ENCODE assay signal across 7 cellular contexts in genomic region chr6:115838763-115839401, GRCh38.
DNase-seq lines count a peak whose midpoint lies in the region; ATAC-seq and TF ChIP-seq lines count a peak whose summit lies in the region.

No MANE protein-coding gene starts in this region.

- CTCF ChIA-PET in CD8-positive, alpha-beta memory T cell (lab: Charles Lee): no interaction called here

- ATAC-seq in GM21367 (IDR thresholded peaks at IDR 0.05; ENCODE audit: unreplicated experiment) (peak; percentile 95), HG03442 (IDR thresholded peaks at IDR 0.05; ENCODE audit: unreplicated experiment) (peak; percentile 93)

- DNase-seq in SK-N-DZ (ENCODE audit: low spot score) (peak; percentile 20), iPS-NIHi7 (ENCODE audit: extremely low spot score) (peak; percentile 76), DMS79 treated with DMSO at 0.1 percent for 48 hours (lab: John Stamatoyannopoulos, UW) (no peak)
- DNase-seq in CD8-positive, alpha-beta memory T cell: no peak

- POLR2A ChIA-PET in CD8-positive, alpha-beta memory T cell (lab: Charles Lee): no interaction called here

- no peak overlapping the region for H3K27ac ChIP-seq in CD8-positive, alpha-beta memory T cell (ENCODE audit: low read depth, low read length)

- peaks cover 0 to 7% (median 0%) of the 10 kb centered on the region in 5 donors for H3K9me3 Mint-ChIP-seq in CD8-positive, alpha-beta memory T cell

- no peaks in the 10 kb centered on the region for H3K36me3 ChIP-seq in CD8-positive, alpha-beta memory T cell (ENCODE audit: insufficient read depth, low read length)

- no peak overlapping the region for H3K27ac Mint-ChIP-seq in CD8-positive, alpha-beta memory T cell

- no peaks in the 10 kb centered on the region for H3K9me3 ChIP-seq in CD8-positive, alpha-beta memory T cell (ENCODE audit: low read length)

- no peak overlapping the region for H3K4me3 ChIP-seq in CD8-positive, alpha-beta memory T cell (ENCODE audit: low read length)

- no peak overlapping the region for H3K4me3 Mint-ChIP-seq in CD8-positive, alpha-beta memory T cell

- peak; percentile 77 for TF ChIP-seq CTCF in GM12873 (IDR thresholded peaks at IDR 0.05; ENCODE audit: insufficient read depth, low read depth, low read length, missing control alignments)

- H3K4me1 ChIP-seq in CD8-positive, alpha-beta memory T cell (ENCODE audit: insufficient read depth, low read length): no peaks in the 10 kb centered on the region

- H3K36me3 Mint-ChIP-seq in CD8-positive, alpha-beta memory T cell: no peaks in the 10 kb centered on the region

- H3K27me3 Mint-ChIP-seq in CD8-positive, alpha-beta memory T cell: no peaks in the 10 kb centered on the region

- H3K27me3 ChIP-seq in CD8-positive, alpha-beta memory T cell (ENCODE audit: insufficient read depth, low read length, poor library complexity, severe bottlenecking): no peaks in the 10 kb centered on the region

- no peaks in the 10 kb centered on the region for H3K4me1 Mint-ChIP-seq in CD8-positive, alpha-beta memory T cell

Comparison
In these comparisons a context has a peak if more than half of its experiments do, and no peak if none do; other contexts are left out.
1. DNase-seq: peak in SK-N-DZ (single experiment) and iPS-NIHi7 (single experiment); none in CD8-positive, alpha-beta memory T cell (0 of 5) and DMS79 treated with DMSO at 0.1 percent for 48 hours (single experiment).